Comparison of ENCODE assay signal across 33 cellular contexts in genomic region chr1:21804536-21804935, GRCh38. TPM values are rescaled to one million over a fixed set of nuclear protein-coding genes. Genes with fewer than 3 reads are reported as not detected.
"Had no signal": no experiment of that assay in that cellular context is flagged by ENCODE, and none has a peak within 500 bp of the region (broad histone marks: within the 10 kb centered on the region; RNA-seq: fewer than 3 reads in every experiment).

No MANE protein-coding gene starts in this region.

- H3K27ac Mint-ChIP-seq: activated B cell treated with CpG ODN at 0.5 μM for 24 hours; activated CD8-positive, alpha-beta T cell treated with anti-CD3 and anti-CD28 coated beads for 36 hours; activated naive CD4-positive, alpha-beta T cell treated with anti-CD3 and anti-CD28 coated beads for 36 hours; activated naive CD4-positive, alpha-beta T cell treated with anti-CD3 and anti-CD28 coated beads, Interleukin-2, amount 50 U/mL, for 24 hours; activated naive CD8-positive, alpha-beta T cell treated with anti-CD3 and anti-CD28 coated beads for 36 hours; activated naive CD8-positive, alpha-beta T cell treated with anti-CD3 and anti-CD28 coated beads, Interleukin-2, amount 50 U/mL, for 24 hours; activated T-helper 1 cell treated with anti-CD3 and anti-CD28 coated beads, Interleukin-12 subunit alpha, Interleukin-12 subunit beta, Interleukin-2, Interleukin-4 antibody, amounts not matched to agents 30 ng/mL and 10 ng/mL and 1 ng/mL, durations not matched to agents 14 hours and 24 hours and 36 hours; activated T-helper 2 cell treated with anti-CD3 and anti-CD28 coated beads, Interferon-gamma antibody, Interleukin-2, Interleukin-4, amounts not matched to agents 10 μg/mL and 5 μg/mL and 100 μg/mL, durations not matched to agents 14 hours and 24 hours and 36 hours had no signal

- H3K4me3 ChIP-seq: adrenal gland, body of pancreas, breast epithelium, cardiac muscle cell, colonic mucosa had no signal

- H3K9me3 Mint-ChIP-seq: activated B cell treated with CpG ODN at 0.5 μM for 24 hours; activated CD8-positive, alpha-beta T cell treated with anti-CD3 and anti-CD28 coated beads for 36 hours; activated naive CD4-positive, alpha-beta T cell treated with anti-CD3 and anti-CD28 coated beads for 36 hours; activated naive CD4-positive, alpha-beta T cell treated with anti-CD3 and anti-CD28 coated beads, Interleukin-2, amount 50 U/mL, for 24 hours; activated naive CD8-positive, alpha-beta T cell treated with anti-CD3 and anti-CD28 coated beads for 36 hours; activated naive CD8-positive, alpha-beta T cell treated with anti-CD3 and anti-CD28 coated beads, Interleukin-2, amount 50 U/mL, for 24 hours; activated T-helper 1 cell treated with anti-CD3 and anti-CD28 coated beads, Interleukin-12 subunit alpha, Interleukin-12 subunit beta, Interleukin-2, Interleukin-4 antibody, amounts not matched to agents 30 ng/mL and 10 ng/mL and 1 ng/mL, durations not matched to agents 14 hours and 24 hours and 36 hours; activated T-helper 2 cell treated with anti-CD3 and anti-CD28 coated beads, Interferon-gamma antibody, Interleukin-2, Interleukin-4, amounts not matched to agents 10 μg/mL and 5 μg/mL and 100 μg/mL, durations not matched to agents 14 hours and 24 hours and 36 hours had no signal

- DNase-seq: activated B cell treated with CpG ODN at 0.5 μM for 24 hours; activated CD4-positive, alpha-beta T cell treated with anti-CD3 and anti-CD28 coated beads for 48 hours; activated CD4-positive, alpha-beta T cell treated with anti-CD3 and anti-CD28 coated beads, Interleukin-2, amount 50 U/mL, for 1 hour; activated CD4-positive, alpha-beta T cell treated with anti-CD3 and anti-CD28 coated beads, Interleukin-2, amount 50 U/mL, for 48 hours; activated CD8-positive, alpha-beta memory T cell treated with anti-CD3 and anti-CD28 coated beads for 24 hours; activated CD8-positive, alpha-beta T cell treated with anti-CD3 and anti-CD28 coated beads for 36 hours; activated effector memory CD4-positive, alpha-beta T cell treated with anti-CD3 and anti-CD28 coated beads, Interleukin-2, amount 50 U/mL, for 16 hours; activated naive CD4-positive, alpha-beta T cell treated with anti-CD3 and anti-CD28 coated beads for 36 hours; activated naive CD8-positive, alpha-beta T cell treated with anti-CD3 and anti-CD28 coated beads for 36 hours; activated naive CD8-positive, alpha-beta T cell treated with anti-CD3 and anti-CD28 coated beads, Interleukin-2, amount 50 U/mL, for 24 hours; activated T-cell treated with anti-CD3 and anti-CD28 coated beads, Interleukin-2, amount 50 U/mL, for 1 hour; activated T-cell treated with anti-CD3 and anti-CD28 coated beads, Interleukin-2, amount 50 U/mL, for 48 hours; adrenal gland; body of pancreas; central memory CD4-positive, alpha-beta T cell; cerebellar nuclear complex; colonic mucosa; effector CD8-positive, alpha-beta T cell; foreskin fibroblast; head of caudate nucleus; hippocampal formation; T-helper 2 cell; WERI-Rb-1 had no signal

- H3K27me3 ChIP-seq: adrenal gland, body of pancreas, breast epithelium, cardiac muscle cell, colonic mucosa had no signal

- H3K4me1 Mint-ChIP-seq: activated naive CD4-positive, alpha-beta T cell treated with anti-CD3 and anti-CD28 coated beads, Interleukin-2, amount 50 U/mL, for 24 hours; activated naive CD8-positive, alpha-beta T cell treated with anti-CD3 and anti-CD28 coated beads for 36 hours; activated naive CD8-positive, alpha-beta T cell treated with anti-CD3 and anti-CD28 coated beads, Interleukin-2, amount 50 U/mL, for 24 hours had no signal

- H3K36me3 ChIP-seq: adrenal gland, breast epithelium, cardiac muscle cell, colonic mucosa, WERI-Rb-1 had no signal

- H3K27me3 Mint-ChIP-seq: activated naive CD4-positive, alpha-beta T cell treated with anti-CD3 and anti-CD28 coated beads, Interleukin-2, amount 50 U/mL, for 24 hours had no signal

- H3K4me3 Mint-ChIP-seq: activated B cell treated with CpG ODN at 0.5 μM for 24 hours; activated CD8-positive, alpha-beta T cell treated with anti-CD3 and anti-CD28 coated beads for 36 hours; activated naive CD4-positive, alpha-beta T cell treated with anti-CD3 and anti-CD28 coated beads for 36 hours; activated naive CD4-positive, alpha-beta T cell treated with anti-CD3 and anti-CD28 coated beads, Interleukin-2, amount 50 U/mL, for 24 hours; activated naive CD8-positive, alpha-beta T cell treated with anti-CD3 and anti-CD28 coated beads for 36 hours; activated naive CD8-positive, alpha-beta T cell treated with anti-CD3 and anti-CD28 coated beads, Interleukin-2, amount 50 U/mL, for 24 hours; activated T-helper 1 cell treated with anti-CD3 and anti-CD28 coated beads, Interleukin-12 subunit alpha, Interleukin-12 subunit beta, Interleukin-2, Interleukin-4 antibody, amounts not matched to agents 30 ng/mL and 10 ng/mL and 1 ng/mL, durations not matched to agents 14 hours and 24 hours and 36 hours had no signal

- ATAC-seq: activated CD4-positive, CD25-positive, alpha-beta regulatory T cell treated with anti-CD3 and anti-CD28 coated beads, Interleukin-2, amount 50 U/mL, for 24 hours; activated CD8-positive, alpha-beta T cell treated with anti-CD3 and anti-CD28 coated beads for 36 hours; activated naive CD8-positive, alpha-beta T cell treated with anti-CD3 and anti-CD28 coated beads, Interleukin-2, amount 50 U/mL, for 24 hours; body of pancreas; esophagus mucosa had no signal

- H3K4me1 ChIP-seq: body of pancreas, breast epithelium, colonic mucosa had no signal

- H3K9me3 ChIP-seq: adrenal gland, body of pancreas, breast epithelium, colonic mucosa had no signal

- H3K36me3 Mint-ChIP-seq: activated naive CD4-positive, alpha-beta T cell treated with anti-CD3 and anti-CD28 coated beads, Interleukin-2, amount 50 U/mL, for 24 hours; activated naive CD8-positive, alpha-beta T cell treated with anti-CD3 and anti-CD28 coated beads for 36 hours had no signal

- H3K27ac ChIP-seq: body of pancreas, breast epithelium, cardiac muscle cell, colonic mucosa, WERI-Rb-1 had no signal

RNA-seq across cellular contexts. Expression of gene LDLRAD2, which starts 7.5 kb away (rescaled TPM):
- total RNA-seq: activated naive CD4-positive, alpha-beta T cell treated with anti-CD3 and anti-CD28 coated beads for 36 hours; activated T-helper 1 cell treated with anti-CD3 and anti-CD28 coated beads, Interleukin-12 subunit alpha, Interleukin-12 subunit beta, Interleukin-2, Interleukin-4 antibody, amounts not matched to agents 30 ng/mL and 10 ng/mL and 1 ng/mL, durations not matched to agents 14 hours and 24 hours and 36 hours; activated T-helper 2 cell treated with anti-CD3 and anti-CD28 coated beads, Interferon-gamma antibody, Interleukin-2, Interleukin-4, amounts not matched to agents 10 μg/mL and 5 μg/mL and 100 μg/mL, durations not matched to agents 14 hours and 24 hours and 36 hours; dermis microvascular lymphatic vessel endothelial cell; frontal cortex; T-helper 1 cell treated with Interleukin-12 subunit alpha and Interleukin-12 subunit beta and Interleukin-4 antibody, amounts not matched to agents 30 ng/mL and 1 ng/mL, for 36 hours had no signal
